15 cellular contexts compared by ENCODE assay signal in genomic region chr9:85858351-85858750, GRCh38.
"Had no signal": no experiment of that assay in that cellular context is flagged by ENCODE, and none has a peak within 500 bp of the region (broad histone marks: within the 10 kb centered on the region; RNA-seq: fewer than 3 reads in every experiment).

No MANE protein-coding gene starts in this region.

- H3K4me1 Mint-ChIP-seq: activated CD4-positive, alpha-beta T cell treated with anti-CD3 and anti-CD28 coated beads, Interleukin-2, amount 10 ng/mL, durations not matched to agents 24 days and 14 days had no signal

- H3K4me3 Mint-ChIP-seq: activated CD4-positive, alpha-beta T cell treated with anti-CD3 and anti-CD28 coated beads, Interleukin-2, amount 10 ng/mL, durations not matched to agents 24 days and 14 days; activated CD8-positive, alpha-beta T cell treated with anti-CD3 and anti-CD28 coated beads, Interleukin-2, amount 10 ng/mL, durations not matched to agents 7 days and 5 days; activated T-cell treated with anti-CD3 and anti-CD28 coated beads, Interleukin-2, amount 50 U/mL, for 24 hours; brain; nephron progenitor cell had no signal

- DNase-seq: activated CD4-positive, alpha-beta T cell treated with anti-CD3 and anti-CD28 coated beads, Interleukin-2, amount 10 ng/mL, durations not matched to agents 24 days and 14 days; activated CD8-positive, alpha-beta T cell treated with anti-CD3 and anti-CD28 coated beads, Interleukin-2, amount 10 ng/mL, durations not matched to agents 7 days and 5 days; activated naive CD4-positive, alpha-beta T cell treated with Interleukin-2 at 50 U/mL for 16 hours; activated T-cell treated with anti-CD3 and anti-CD28 coated beads, Interleukin-2, amount 50 U/mL, for 24 hours; effector CD8-positive, alpha-beta T cell; left cardiac atrium; nephron progenitor cell; nucleus accumbens; posterior cingulate gyrus; stimulated activated naive CD4-positive, alpha-beta T cell; transverse colon had no signal

- H3K27ac Mint-ChIP-seq: activated CD4-positive, alpha-beta T cell treated with anti-CD3 and anti-CD28 coated beads, Interleukin-2, amount 10 ng/mL, durations not matched to agents 24 days and 14 days; activated CD8-positive, alpha-beta T cell treated with anti-CD3 and anti-CD28 coated beads, Interleukin-2, amount 10 ng/mL, durations not matched to agents 7 days and 5 days; activated T-helper 2 cell treated with anti-CD3 and anti-CD28 coated beads, Interferon-gamma antibody, Interleukin-2, Interleukin-4, amounts not matched to agents 10 μg/mL and 5 μg/mL and 100 μg/mL, durations not matched to agents 14 hours and 24 hours and 36 hours had no signal

- H3K27me3 ChIP-seq: esophagus muscularis mucosa, transverse colon, vagina had no signal

- H3K9me3 Mint-ChIP-seq: activated CD4-positive, alpha-beta T cell treated with anti-CD3 and anti-CD28 coated beads, Interleukin-2, amount 10 ng/mL, durations not matched to agents 24 days and 14 days; activated T-cell treated with anti-CD3 and anti-CD28 coated beads, Interleukin-2, amount 50 U/mL, for 24 hours; activated T-helper 2 cell treated with anti-CD3 and anti-CD28 coated beads, Interferon-gamma antibody, Interleukin-2, Interleukin-4, amounts not matched to agents 10 μg/mL and 5 μg/mL and 100 μg/mL, durations not matched to agents 14 hours and 24 hours and 36 hours had no signal

- H3K9me3 ChIP-seq: esophagus muscularis mucosa, transverse colon, vagina had no signal

- H3K4me1 ChIP-seq: esophagus muscularis mucosa, transverse colon, vagina had no signal

- H3K27ac ChIP-seq: esophagus muscularis mucosa, transverse colon, vagina had no signal

- H3K36me3 ChIP-seq: vagina had no signal

- H3K27me3 Mint-ChIP-seq: activated CD4-positive, alpha-beta T cell treated with anti-CD3 and anti-CD28 coated beads, Interleukin-2, amount 10 ng/mL, durations not matched to agents 24 days and 14 days; activated T-cell treated with anti-CD3 and anti-CD28 coated beads, Interleukin-2, amount 50 U/mL, for 24 hours; brain had no signal

- H3K4me3 ChIP-seq: esophagus muscularis mucosa, transverse colon, vagina had no signal

- ATAC-seq: activated CD8-positive, alpha-beta T cell treated with anti-CD3 and anti-CD28 coated beads, Interleukin-2, amount 10 ng/mL, durations not matched to agents 7 days and 5 days; left cardiac atrium had no signal
